19 cellular contexts compared by ENCODE assay signal in genomic region chr12:76883151-76883550, GRCh38. TPM values are rescaled to one million over a fixed set of nuclear protein-coding genes. Genes with fewer than 3 reads are reported as not detected.
DNase-seq lines count a peak whose midpoint lies in the region; ATAC-seq, FAIRE-seq and TF ChIP-seq lines count a peak whose summit lies in the region.
"Had no signal": no experiment of that assay in that cellular context is flagged by ENCODE, and none has a peak within 500 bp of the region (broad histone marks: within the 10 kb centered on the region; RNA-seq: fewer than 3 reads in every experiment).

No MANE protein-coding gene starts in this region.

- H3K4me3 ChIP-seq in astrocyte (ENCODE audit: insufficient read depth, low read depth, low read length) (no peak overlapping the region), thyroid gland (replicated peaks in 1 of 3) (no peak overlapping the region)
- H3K4me3 ChIP-seq: hepatocyte, testis had no signal

- FAIRE-seq in astrocyte (lab: Jason Lieb, UNC): no peak
- FAIRE-seq: endometrium had no signal

- H3K27ac Mint-ChIP-seq in activated naive CD4-positive, alpha-beta T cell treated with anti-CD3 and anti-CD28 coated beads, Interleukin-2, amount 50 U/mL, for 24 hours: peak overlapping the region; percentile 71
- no peak overlapping the region for H3K27ac Mint-ChIP-seq in activated naive CD4-positive, alpha-beta T cell treated with anti-CD3 and anti-CD28 coated beads, Interleukin-2, amount 50 U/mL, for 72 hours
- H3K27ac Mint-ChIP-seq in astrocyte (ENCODE audit: unreplicated experiment): peak overlapping the region; percentile 75
- H3K27ac Mint-ChIP-seq: T-helper 17 cell had no signal

- H3K27ac ChIP-seq in astrocyte (ENCODE audit: low read depth, low read length) (no peak overlapping the region), foreskin keratinocyte (no peak overlapping the region), thyroid gland (peak overlapping the region in 2 of 3 donors; percentile 36 to 50)
- H3K27ac ChIP-seq: hepatocyte, testis had no signal

- H3K79me2 ChIP-seq in astrocyte (ENCODE audit: insufficient read depth, low read length): peaks cover 5% of the 10 kb centered on the region
- H3K79me2 ChIP-seq: hepatocyte had no signal

- intact Hi-C loops in thyroid gland (cut with DNase I) (no loop called here), left cardiac atrium (cut with DNase I) (no loop called here)

- H3K27me3 ChIP-seq in astrocyte (ENCODE audit: insufficient read depth, low read length) (no peaks in the 10 kb centered on the region), foreskin keratinocyte (no peaks in the 10 kb centered on the region), thyroid gland (no peaks in the 10 kb centered on the region)
- H3K27me3 ChIP-seq: hepatocyte, testis had no signal

- H4K20me1 ChIP-seq in astrocyte (ENCODE audit: insufficient read depth, low read length): no peaks in the 10 kb centered on the region

- H3K4me1 ChIP-seq in astrocyte (ENCODE audit: insufficient read depth, low read length) (peaks cover 12% of the 10 kb centered on the region), foreskin keratinocyte (peaks cover 6% of the 10 kb centered on the region), thyroid gland (peaks cover 7 to 15% of the 10 kb centered on the region in 2 donors)
- H3K4me1 ChIP-seq: testis had no signal

- no peaks in the 10 kb centered on the region for H3K36me3 ChIP-seq in astrocyte (ENCODE audit: insufficient read depth, low read length)
- no peaks in the 10 kb centered on the region for H3K36me3 ChIP-seq in thyroid gland

- H3K9me3 Mint-ChIP-seq in activated naive CD4-positive, alpha-beta T cell treated with anti-CD3 and anti-CD28 coated beads, Interleukin-2, amount 50 U/mL, for 24 hours: no peaks in the 10 kb centered on the region
- H3K9me3 Mint-ChIP-seq in activated naive CD4-positive, alpha-beta T cell treated with anti-CD3 and anti-CD28 coated beads, Interleukin-2, amount 50 U/mL, for 72 hours: no peaks in the 10 kb centered on the region
- peaks cover 5% of the 10 kb centered on the region for H3K9me3 Mint-ChIP-seq in astrocyte (ENCODE audit: unreplicated experiment)

- H3K9me3 ChIP-seq in astrocyte (ENCODE audit: insufficient read depth, low read depth, low read length) (peaks cover 3% of the 10 kb centered on the region), thyroid gland (no peaks in the 10 kb centered on the region)
- H3K9me3 ChIP-seq: testis had no signal

- H3K27me3 Mint-ChIP-seq in activated naive CD4-positive, alpha-beta T cell treated with anti-CD3 and anti-CD28 coated beads, Interleukin-2, amount 50 U/mL, for 24 hours: peaks cover 20% of the 10 kb centered on the region
- no peaks in the 10 kb centered on the region for H3K27me3 Mint-ChIP-seq in astrocyte (ENCODE audit: low read depth, unreplicated experiment)

- H3K9ac ChIP-seq in astrocyte (ENCODE audit: low read length): no peak overlapping the region

- peaks cover 12% of the 10 kb centered on the region for H3K4me1 Mint-ChIP-seq in activated naive CD4-positive, alpha-beta T cell treated with anti-CD3 and anti-CD28 coated beads, Interleukin-2, amount 50 U/mL, for 24 hours
- H3K4me1 Mint-ChIP-seq in astrocyte (ENCODE audit: low read depth, unreplicated experiment): peaks cover 34% of the 10 kb centered on the region

- TF ChIP-seq CTCF in astrocyte (IDR thresholded peaks at IDR 0.05; ENCODE audit: insufficient read depth, low read depth, low read length) (no peak), foreskin keratinocyte (conservative IDR thresholded peaks at IDR 0.05) (no peak), thyroid gland (IDR thresholded peaks at IDR 0.05) (no peak)

- no peak for ATAC-seq in activated naive CD4-positive, alpha-beta T cell treated with anti-CD3 and anti-CD28 coated beads, Interleukin-2, amount 50 U/mL, for 72 hours
- peak; percentile 10 for ATAC-seq in foreskin keratinocyte
- ATAC-seq in HG02763 (IDR thresholded peaks at IDR 0.05; ENCODE audit: unreplicated experiment): no peak
- no peak for ATAC-seq in HG03571 (IDR thresholded peaks at IDR 0.05; ENCODE audit: unreplicated experiment)
- ATAC-seq in left cardiac atrium: no peak
- ATAC-seq: T-helper 17 cell had no signal

- H2AFZ ChIP-seq in astrocyte (ENCODE audit: low read depth, low read length): no peak overlapping the region
- H2AFZ ChIP-seq: hepatocyte had no signal

- H3K4me3 Mint-ChIP-seq in activated naive CD4-positive, alpha-beta T cell treated with anti-CD3 and anti-CD28 coated beads, Interleukin-2, amount 50 U/mL, for 24 hours: no peak overlapping the region
- peak overlapping the region; percentile 27 for H3K4me3 Mint-ChIP-seq in astrocyte (ENCODE audit: unreplicated experiment)
- H3K4me3 Mint-ChIP-seq: T-helper 17 cell had no signal

- WGBS in thyroid gland, 2 donors: 37 to 61% methylated on average over 6 of the region's 6 CpGs

- H3K4me2 ChIP-seq in astrocyte (ENCODE audit: low read length): no peak overlapping the region
- H3K4me2 ChIP-seq: hepatocyte had no signal

- DNase-seq in activated naive CD4-positive, alpha-beta T cell treated with anti-CD3 and anti-CD28 coated beads, Interleukin-2, amount 50 U/mL, for 72 hours (ENCODE audit: low spot score in 2 of 2): no peak
- DNase-seq in astrocyte (ENCODE audit: low read depth): peak; percentile 56
- peak; percentile 51 to 57 for DNase-seq in foreskin keratinocyte
- DNase-seq in thyroid gland: peak; percentile 78 to 83
- DNase-seq in left cardiac atrium: no peak
- DNase-seq: 8988T; activated CD4-positive, CD25-positive, alpha-beta regulatory T cell treated with anti-CD3 and anti-CD28 coated beads, Interleukin-2, amount 50 U/mL, for 72 hours; activated naive CD4-positive, alpha-beta T cell treated with Interleukin-2 at 50 U/mL for 16 hours; central memory CD4-positive, alpha-beta T cell; NCI-H2081; retina; RPMI8226; T-helper 17 cell; testis had no signal

- H3K36me3 Mint-ChIP-seq in activated naive CD4-positive, alpha-beta T cell treated with anti-CD3 and anti-CD28 coated beads, Interleukin-2, amount 50 U/mL, for 24 hours: no peaks in the 10 kb centered on the region
- H3K36me3 Mint-ChIP-seq in activated naive CD4-positive, alpha-beta T cell treated with anti-CD3 and anti-CD28 coated beads, Interleukin-2, amount 50 U/mL, for 72 hours: peaks cover 0 to 4% of the 10 kb centered on the region in 2 donors
- H3K36me3 Mint-ChIP-seq in astrocyte (ENCODE audit: low read depth, unreplicated experiment): no peaks in the 10 kb centered on the region

- peak in 1 of 2 donors; percentile 9 for TF ChIP-seq POLR2A in thyroid gland (IDR thresholded peaks at IDR 0.05)

RNA-seq across cellular contexts. Expression of gene CSRP2, which starts 4.3 kb away (rescaled TPM):
- total RNA-seq in activated naive CD4-positive, alpha-beta T cell treated with anti-CD3 and anti-CD28 coated beads, Interleukin-2, amount 50 U/mL, for 72 hours: 1 to 10 TPM in 1 of 2 donors, under 1 TPM in 1; 0.84 to 2.8 TPM
- total RNA-seq in astrocyte: 247 and 265 TPM in 2 replicates
- total RNA-seq in foreskin keratinocyte: 21.6 and 38.5 TPM in 2 replicates
- 25.4 and 48.4 TPM in 2 replicates for polyA plus RNA-seq in foreskin keratinocyte
- total RNA-seq in thyroid gland: 10 to 100 TPM; 42.1 to 65.1 (median 49.4) TPM
- total RNA-seq in left cardiac atrium: 10 to 100 TPM; 11.6 to 20.5 TPM
- total RNA-seq: T-helper 17 cell had no signal

Comparison
In these comparisons a context has a peak if more than half of its experiments do, and no peak if none do; other contexts are left out.
1. H3K27ac Mint-ChIP-seq: peak in activated naive CD4-positive, alpha-beta T cell treated with anti-CD3 and anti-CD28 coated beads, Interleukin-2, amount 50 U/mL, for 24 hours (single experiment) and astrocyte (single experiment); none in activated naive CD4-positive, alpha-beta T cell treated with anti-CD3 and anti-CD28 coated beads, Interleukin-2, amount 50 U/mL, for 72 hours (0 of 2).
2. DNase-seq: peak in astrocyte (single experiment), foreskin keratinocyte (2 of 2) and thyroid gland (2 of 2); none in activated naive CD4-positive, alpha-beta T cell treated with anti-CD3 and anti-CD28 coated beads, Interleukin-2, amount 50 U/mL, for 72 hours (0 of 2) and left cardiac atrium (single experiment).
3. H3K27ac ChIP-seq: peak in thyroid gland (2 of 3); none in astrocyte (single experiment) and foreskin keratinocyte (single experiment).